1 cellular context compared by ENCODE assay signal in genomic region chr2:205975082-205975949, GRCh38.
TF ChIP-seq lines count a peak whose summit lies in the region.

No MANE protein-coding gene starts in this region.

TF ChIP-seq in HepG2, 621 proteins besides CTCF, POLR2A, EP300 and RAD21 (continued from another document and continues in another):
- TF ChIP-seq JUNB (CRISPR knock-in tag; IDR thresholded peaks at IDR 0.05; ENCODE audit: borderline replicate concordance) = no peak; the same call in 1 of the 2 replicates
- no peak for TF ChIP-seq ZFP36 (IDR thresholded peaks at IDR 0.05; ENCODE audit: borderline replicate concordance, low read depth, low read length, partially characterized antibody)
- TF ChIP-seq, protein P1, sequence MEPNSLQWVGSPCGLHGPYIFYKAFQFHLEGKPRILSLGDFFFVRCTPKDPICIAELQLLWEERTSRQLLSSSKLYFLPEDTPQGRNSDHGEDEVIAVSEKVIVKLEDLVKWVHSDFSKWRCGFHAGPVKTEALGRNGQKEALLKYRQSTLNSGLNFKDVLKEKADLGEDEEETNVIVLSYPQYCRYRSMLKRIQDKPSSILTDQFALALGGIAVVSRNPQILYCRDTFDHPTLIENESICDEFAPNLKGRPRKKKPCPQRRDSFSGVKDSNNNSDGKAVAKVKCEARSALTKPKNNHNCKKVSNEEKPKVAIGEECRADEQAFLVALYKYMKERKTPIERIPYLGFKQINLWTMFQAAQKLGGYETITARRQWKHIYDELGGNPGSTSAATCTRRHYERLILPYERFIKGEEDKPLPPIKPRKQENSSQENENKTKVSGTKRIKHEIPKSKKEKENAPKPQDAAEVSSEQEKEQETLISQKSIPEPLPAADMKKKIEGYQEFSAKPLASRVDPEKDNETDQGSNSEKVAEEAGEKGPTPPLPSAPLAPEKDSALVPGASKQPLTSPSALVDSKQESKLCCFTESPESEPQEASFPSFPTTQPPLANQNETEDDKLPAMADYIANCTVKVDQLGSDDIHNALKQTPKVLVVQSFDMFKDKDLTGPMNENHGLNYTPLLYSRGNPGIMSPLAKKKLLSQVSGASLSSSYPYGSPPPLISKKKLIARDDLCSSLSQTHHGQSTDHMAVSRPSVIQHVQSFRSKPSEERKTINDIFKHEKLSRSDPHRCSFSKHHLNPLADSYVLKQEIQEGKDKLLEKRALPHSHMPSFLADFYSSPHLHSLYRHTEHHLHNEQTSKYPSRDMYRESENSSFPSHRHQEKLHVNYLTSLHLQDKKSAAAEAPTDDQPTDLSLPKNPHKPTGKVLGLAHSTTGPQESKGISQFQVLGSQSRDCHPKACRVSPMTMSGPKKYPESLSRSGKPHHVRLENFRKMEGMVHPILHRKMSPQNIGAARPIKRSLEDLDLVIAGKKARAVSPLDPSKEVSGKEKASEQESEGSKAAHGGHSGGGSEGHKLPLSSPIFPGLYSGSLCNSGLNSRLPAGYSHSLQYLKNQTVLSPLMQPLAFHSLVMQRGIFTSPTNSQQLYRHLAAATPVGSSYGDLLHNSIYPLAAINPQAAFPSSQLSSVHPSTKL (CRISPR knock-in tag; IDR thresholded peaks at IDR 0.05) = peak; percentile 99
- TF ChIP-seq ZNF367 (CRISPR knock-in tag; IDR thresholded peaks at IDR 0.05; ENCODE audit: borderline replicate concordance) = no peak
- no peak for TF ChIP-seq TERF1 (CRISPR knock-in tag; IDR thresholded peaks at IDR 0.05)
- TF ChIP-seq PHB2 (IDR thresholded peaks at IDR 0.05; ENCODE audit: partially characterized antibody) = no peak
- peak; percentile 99 for TF ChIP-seq FOXP4 (CRISPR knock-in tag; IDR thresholded peaks at IDR 0.05)
- TF ChIP-seq CEBPB (IDR thresholded peaks at IDR 0.05; ENCODE audit: borderline replicate concordance, low read depth, low read length) = no peak
- no peak for TF ChIP-seq ZNF484 (CRISPR knock-in tag; IDR thresholded peaks at IDR 0.05; ENCODE audit: borderline replicate concordance, low read depth)
- TF ChIP-seq, protein P2, sequence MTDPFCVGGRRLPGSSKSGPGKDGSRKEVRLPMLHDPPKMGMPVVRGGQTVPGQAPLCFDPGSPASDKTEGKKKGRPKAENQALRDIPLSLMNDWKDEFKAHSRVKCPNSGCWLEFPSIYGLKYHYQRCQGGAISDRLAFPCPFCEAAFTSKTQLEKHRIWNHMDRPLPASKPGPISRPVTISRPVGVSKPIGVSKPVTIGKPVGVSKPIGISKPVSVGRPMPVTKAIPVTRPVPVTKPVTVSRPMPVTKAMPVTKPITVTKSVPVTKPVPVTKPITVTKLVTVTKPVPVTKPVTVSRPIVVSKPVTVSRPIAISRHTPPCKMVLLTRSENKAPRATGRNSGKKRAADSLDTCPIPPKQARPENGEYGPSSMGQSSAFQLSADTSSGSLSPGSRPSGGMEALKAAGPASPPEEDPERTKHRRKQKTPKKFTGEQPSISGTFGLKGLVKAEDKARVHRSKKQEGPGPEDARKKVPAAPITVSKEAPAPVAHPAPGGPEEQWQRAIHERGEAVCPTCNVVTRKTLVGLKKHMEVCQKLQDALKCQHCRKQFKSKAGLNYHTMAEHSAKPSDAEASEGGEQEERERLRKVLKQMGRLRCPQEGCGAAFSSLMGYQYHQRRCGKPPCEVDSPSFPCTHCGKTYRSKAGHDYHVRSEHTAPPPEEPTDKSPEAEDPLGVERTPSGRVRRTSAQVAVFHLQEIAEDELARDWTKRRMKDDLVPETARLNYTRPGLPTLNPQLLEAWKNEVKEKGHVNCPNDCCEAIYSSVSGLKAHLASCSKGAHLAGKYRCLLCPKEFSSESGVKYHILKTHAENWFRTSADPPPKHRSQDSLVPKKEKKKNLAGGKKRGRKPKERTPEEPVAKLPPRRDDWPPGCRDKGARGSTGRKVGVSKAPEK (CRISPR knock-in tag; IDR thresholded peaks at IDR 0.05; ENCODE audit: borderline replicate concordance) = no peak
- TF ChIP-seq PHF20 (CRISPR knock-in tag; IDR thresholded peaks at IDR 0.05) = peak; percentile 37; the same call in 1 of the 2 replicates
- TF ChIP-seq ZSCAN12 (CRISPR knock-in tag; IDR thresholded peaks at IDR 0.05) = no peak; the same call in 1 of the 2 replicates
- TF ChIP-seq RARG (CRISPR knock-in tag; IDR thresholded peaks at IDR 0.05; ENCODE audit: low read depth) = no peak; the same call in 1 of the 2 replicates
- TF ChIP-seq ZNF121 (CRISPR knock-in tag; IDR thresholded peaks at IDR 0.05) = no peak
- TF ChIP-seq XBP1 (CRISPR knock-in tag; IDR thresholded peaks at IDR 0.05) = 0 out of 2 replicates have a peak, but pooled peaks have one; percentile 47
- TF ChIP-seq AKAP8 (CRISPR knock-in tag; IDR thresholded peaks at IDR 0.05) = 0 out of 2 replicates have a peak, but pooled peaks have one; percentile 67
- TF ChIP-seq ZBTB3 (CRISPR knock-in tag; IDR thresholded peaks at IDR 0.05; ENCODE audit: borderline replicate concordance, low read depth) = no peak
- peak; percentile 92 for TF ChIP-seq RARA (CRISPR knock-in tag; IDR thresholded peaks at IDR 0.05)
- TF ChIP-seq ZNF276 (CRISPR knock-in tag; IDR thresholded peaks at IDR 0.05; ENCODE audit: low read depth) = peak; percentile 79
- TF ChIP-seq GFI1 (CRISPR knock-in tag; IDR thresholded peaks at IDR 0.05; ENCODE audit: borderline replicate concordance) = peak; percentile 29; the same call in 1 of the 2 replicates
- TF ChIP-seq NR1H2 (CRISPR knock-in tag; IDR thresholded peaks at IDR 0.05; ENCODE audit: borderline replicate concordance, low read depth) = no peak; the same call in 1 of the 2 replicates
- peak; percentile 74; the same call in 1 of the 2 replicates for TF ChIP-seq ZBTB43 (CRISPR knock-in tag; conservative IDR thresholded peaks at IDR 0.05)
- no peak for TF ChIP-seq ZNF749 (CRISPR knock-in tag; IDR thresholded peaks at IDR 0.05; ENCODE audit: borderline replicate concordance)
- no peak for TF ChIP-seq ZC3H13 (CRISPR knock-in tag; IDR thresholded peaks at IDR 0.05)
- no peak for TF ChIP-seq RFX5 (IDR thresholded peaks at IDR 0.05; ENCODE audit: low read depth, low read length)
- TF ChIP-seq BRCA1 (CRISPR knock-in tag; IDR thresholded peaks at IDR 0.05) = peak; percentile 63
- TF ChIP-seq HDAC1 (CRISPR knock-in tag; IDR thresholded peaks at IDR 0.05) = peak; percentile 95
- TF ChIP-seq MYPOP (CRISPR knock-in tag; IDR thresholded peaks at IDR 0.05) = peak; percentile 81; the same call in 1 of the 2 replicates
- no peak for TF ChIP-seq SP2 (CRISPR knock-in tag; IDR thresholded peaks at IDR 0.05)
- TF ChIP-seq MEF2D (CRISPR knock-in tag; IDR thresholded peaks at IDR 0.05) = peak; percentile 97
- TF ChIP-seq CREB1 (IDR thresholded peaks at IDR 0.05) = no peak; the same call in 1 of the 2 replicates
- peak; percentile 90 for TF ChIP-seq CREB1 (CRISPR knock-in tag; IDR thresholded peaks at IDR 0.05)
- TF ChIP-seq ZNF430 (CRISPR knock-in tag; IDR thresholded peaks at IDR 0.05) = peak; percentile 93
- TF ChIP-seq, protein P3, sequence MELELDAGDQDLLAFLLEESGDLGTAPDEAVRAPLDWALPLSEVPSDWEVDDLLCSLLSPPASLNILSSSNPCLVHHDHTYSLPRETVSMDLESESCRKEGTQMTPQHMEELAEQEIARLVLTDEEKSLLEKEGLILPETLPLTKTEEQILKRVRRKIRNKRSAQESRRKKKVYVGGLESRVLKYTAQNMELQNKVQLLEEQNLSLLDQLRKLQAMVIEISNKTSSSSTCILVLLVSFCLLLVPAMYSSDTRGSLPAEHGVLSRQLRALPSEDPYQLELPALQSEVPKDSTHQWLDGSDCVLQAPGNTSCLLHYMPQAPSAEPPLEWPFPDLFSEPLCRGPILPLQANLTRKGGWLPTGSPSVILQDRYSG (CRISPR knock-in tag; IDR thresholded peaks at IDR 0.05) = no peak
- no peak; the same call in 1 of the 2 replicates for TF ChIP-seq NFYB (CRISPR knock-in tag; IDR thresholded peaks at IDR 0.05)
- no peak; the same call in 1 of the 2 replicates for TF ChIP-seq ZNF841 (CRISPR knock-in tag; IDR thresholded peaks at IDR 0.05; ENCODE audit: borderline replicate concordance)
- peak; percentile 80 for TF ChIP-seq ZNF800 (CRISPR knock-in tag; IDR thresholded peaks at IDR 0.05)
- TF ChIP-seq MNT (IDR thresholded peaks at IDR 0.05) = peak; percentile 83
- TF ChIP-seq SNAPC2 (CRISPR knock-in tag; IDR thresholded peaks at IDR 0.05) = peak; percentile 13; the same call in 1 of the 2 replicates
- TF ChIP-seq ZFP90 (CRISPR knock-in tag; IDR thresholded peaks at IDR 0.05; ENCODE audit: borderline replicate concordance) = peak; percentile 42; the same call in 1 of the 2 replicates
- TF ChIP-seq MATR3 (CRISPR knock-in tag; IDR thresholded peaks at IDR 0.05) = no peak
- TF ChIP-seq ZNF33B (CRISPR knock-in tag; IDR thresholded peaks at IDR 0.05) = peak; percentile 94
